In the genomic region with DNA sequence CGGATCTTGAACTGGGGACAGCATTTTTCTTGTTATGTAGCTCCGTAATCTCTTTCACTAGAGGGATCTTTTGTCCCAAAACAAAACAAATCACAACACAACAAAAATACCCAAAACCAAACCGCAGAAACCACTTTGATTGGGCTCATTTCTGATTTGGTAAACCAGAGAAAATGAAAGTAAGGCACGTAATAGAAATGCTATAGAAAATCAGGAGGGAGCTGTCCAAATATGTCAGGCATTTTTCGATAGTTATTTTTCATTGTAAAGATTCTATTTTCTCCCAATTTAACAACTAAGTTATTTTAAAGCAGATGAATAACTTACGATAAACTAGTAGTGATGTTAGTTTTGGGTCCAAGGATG, we compare ENCODE assay signal across 9 cellular contexts. TPM values are rescaled to one million over a fixed set of nuclear protein-coding genes. Genes with fewer than 3 reads are reported as not detected.
DNase-seq lines count a peak whose midpoint lies in the region; ATAC-seq and TF ChIP-seq lines count a peak whose summit lies in the region.
"Had no signal": no experiment of that assay in that cellular context is flagged by ENCODE, and none has a peak within 500 bp of the region (broad histone marks: within the 10 kb centered on the region; RNA-seq: fewer than 3 reads in every experiment).

No MANE protein-coding gene starts in this region.

- H3K27ac Mint-ChIP-seq in natural killer cell = no peak overlapping the region

- no peak for TF ChIP-seq EP300 in Ishikawa (IDR thresholded peaks at IDR 0.05; ENCODE audit: borderline replicate concordance)

- no peak for ATAC-seq in natural killer cell

- peak overlapping the region; percentile 72 for H3K4me3 Mint-ChIP-seq in natural killer cell

- intact Hi-C loops in natural killer cell (cut with micrococcal nuclease) = no loop called here
- intact Hi-C loops in head of caudate nucleus (cut with DNase I) = loop anchor here (10.0 kb wide), 1 partner anchor 820 kb away; no protein-coding TSS in a partner anchor

- TF ChIP-seq CTCF in AG09309 (IDR thresholded peaks at IDR 0.05; ENCODE audit: control insufficient read depth, insufficient read depth, low read depth, low read length, missing control alignments) (no peak), natural killer cell (IDR thresholded peaks at IDR 0.05) (no peak)

- TF ChIP-seq RAD21 in Ishikawa (IDR thresholded peaks at IDR 0.05; ENCODE audit: low read depth) = no peak

- peaks cover 14 to 20% of the 10 kb centered on the region in 2 donors for H3K27me3 Mint-ChIP-seq in natural killer cell (ENCODE audit: low read depth in 2 of 2)

- H3K4me1 Mint-ChIP-seq in natural killer cell = peaks cover 14 to 17% of the 10 kb centered on the region in 2 donors

- DNase-seq in AG09309 (ENCODE audit: low read depth) = no peak
- peak; percentile 17 for DNase-seq in dedifferentiated amniotic fluid mesenchymal stem cell (ENCODE audit: extremely low spot score)
- no peak for DNase-seq in natural killer cell
- DNase-seq in activated effector memory CD4-positive, alpha-beta T cell treated with Interleukin-2 at 50 U/mL for 16 hours = no peak
- DNase-seq in NCI-H1105 treated with DMSO at 0.1 percent for 48 hours (lab: John Stamatoyannopoulos, UW) = no peak
- DNase-seq in head of caudate nucleus = no peak
- DNase-seq in COR-L47 (lab: John Stamatoyannopoulos, UW) = no peak

- H3K9me3 Mint-ChIP-seq in natural killer cell = no peaks in the 10 kb centered on the region

- peak overlapping the region; percentile 40 for H3K4me3 ChIP-seq in AG09309 (ENCODE audit: control insufficient read depth, low read depth, low read length)

- no peaks in the 10 kb centered on the region for H3K36me3 Mint-ChIP-seq in natural killer cell

TF ChIP-seq in Ishikawa, 13 proteins besides CTCF, POLR2A, EP300 and RAD21:
- TF ChIP-seq, protein P1, sequence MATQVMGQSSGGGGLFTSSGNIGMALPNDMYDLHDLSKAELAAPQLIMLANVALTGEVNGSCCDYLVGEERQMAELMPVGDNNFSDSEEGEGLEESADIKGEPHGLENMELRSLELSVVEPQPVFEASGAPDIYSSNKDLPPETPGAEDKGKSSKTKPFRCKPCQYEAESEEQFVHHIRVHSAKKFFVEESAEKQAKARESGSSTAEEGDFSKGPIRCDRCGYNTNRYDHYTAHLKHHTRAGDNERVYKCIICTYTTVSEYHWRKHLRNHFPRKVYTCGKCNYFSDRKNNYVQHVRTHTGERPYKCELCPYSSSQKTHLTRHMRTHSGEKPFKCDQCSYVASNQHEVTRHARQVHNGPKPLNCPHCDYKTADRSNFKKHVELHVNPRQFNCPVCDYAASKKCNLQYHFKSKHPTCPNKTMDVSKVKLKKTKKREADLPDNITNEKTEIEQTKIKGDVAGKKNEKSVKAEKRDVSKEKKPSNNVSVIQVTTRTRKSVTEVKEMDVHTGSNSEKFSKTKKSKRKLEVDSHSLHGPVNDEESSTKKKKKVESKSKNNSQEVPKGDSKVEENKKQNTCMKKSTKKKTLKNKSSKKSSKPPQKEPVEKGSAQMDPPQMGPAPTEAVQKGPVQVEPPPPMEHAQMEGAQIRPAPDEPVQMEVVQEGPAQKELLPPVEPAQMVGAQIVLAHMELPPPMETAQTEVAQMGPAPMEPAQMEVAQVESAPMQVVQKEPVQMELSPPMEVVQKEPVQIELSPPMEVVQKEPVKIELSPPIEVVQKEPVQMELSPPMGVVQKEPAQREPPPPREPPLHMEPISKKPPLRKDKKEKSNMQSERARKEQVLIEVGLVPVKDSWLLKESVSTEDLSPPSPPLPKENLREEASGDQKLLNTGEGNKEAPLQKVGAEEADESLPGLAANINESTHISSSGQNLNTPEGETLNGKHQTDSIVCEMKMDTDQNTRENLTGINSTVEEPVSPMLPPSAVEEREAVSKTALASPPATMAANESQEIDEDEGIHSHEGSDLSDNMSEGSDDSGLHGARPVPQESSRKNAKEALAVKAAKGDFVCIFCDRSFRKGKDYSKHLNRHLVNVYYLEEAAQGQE (IDR thresholded peaks at IDR 0.05; ENCODE audit: low read depth) = peak; percentile 70
- TF ChIP-seq NFIC (IDR thresholded peaks at IDR 0.05) = no peak
TF ChIP-seq in Ishikawa: peak in this region for 1.

RNA-seq across cellular contexts. Expression of gene B3GALT1, which starts 2.0 kb away (rescaled TPM):
- under 1 TPM in 1 of 3 donors, not detected in 2; 0.05 TPM for total RNA-seq in natural killer cell
- total RNA-seq: mononuclear cell had no signal
